8 cellular contexts compared by ENCODE assay signal in the genomic region with DNA sequence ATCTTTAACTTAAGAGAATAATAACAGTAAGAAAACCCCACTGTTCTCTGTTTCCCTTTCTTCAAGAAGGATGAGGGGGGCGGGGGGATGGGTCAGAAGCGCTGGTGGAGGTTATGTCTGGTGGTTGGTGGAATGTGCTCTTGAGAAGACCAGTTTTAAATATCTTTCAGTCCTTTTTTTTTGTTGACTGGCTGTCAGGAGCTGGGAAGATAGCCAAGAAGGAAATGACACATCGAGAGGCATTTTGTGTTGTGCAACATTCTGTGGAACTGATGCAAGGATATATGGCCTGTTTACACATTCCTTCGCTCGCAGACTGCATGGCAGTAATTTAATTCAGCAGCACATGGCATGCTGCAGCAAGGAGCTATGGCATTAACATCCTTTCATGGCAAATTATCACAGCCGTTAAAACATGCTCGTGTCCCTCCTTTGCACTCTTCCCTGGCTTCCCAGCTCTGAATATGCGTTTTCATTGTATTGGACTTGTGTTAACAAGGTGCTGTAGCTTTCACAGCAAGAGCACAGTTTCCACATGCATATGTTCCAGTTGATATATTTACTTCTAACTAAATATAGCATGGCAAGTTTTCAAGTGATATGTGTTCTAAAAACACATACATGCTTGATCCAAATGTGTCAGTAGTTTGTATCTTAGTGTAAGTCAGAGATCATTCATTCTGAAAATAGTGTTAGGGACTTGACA.
DNase-seq lines count a peak whose midpoint lies in the region; ATAC-seq and TF ChIP-seq lines count a peak whose summit lies in the region.

No MANE protein-coding gene starts in this region.

- H3K9me3 ChIP-seq in body of pancreas (no peaks in the 10 kb centered on the region), iPS-20b (ENCODE audit: insufficient read depth, low read depth, low read length) (no peaks in the 10 kb centered on the region)

- no peak for TF ChIP-seq POLR2A in body of pancreas (IDR thresholded peaks at IDR 0.05)

- peak overlapping the region in 3 of 4 donors; percentile 41 to 50 (median 45) for H3K27ac ChIP-seq in body of pancreas
- H3K27ac ChIP-seq in iPS-20b (ENCODE audit: low read length), result no peak overlapping the region

- ATAC-seq in body of pancreas (peak; percentile 97), HG03521 (IDR thresholded peaks at IDR 0.05; ENCODE audit: unreplicated experiment) (no peak)

- H3K4me3 ChIP-seq in AG04449 (ENCODE audit: low read depth, low read length) (no peak overlapping the region), body of pancreas (no peak overlapping the region), iPS-20b (ENCODE audit: low read length) (peak overlapping the region; percentile 28; the same call in 1 of the 2 replicates)

- TF ChIP-seq CTCF in AG04449 (IDR thresholded peaks at IDR 0.05; ENCODE audit: insufficient read depth, low read length, missing control alignments) (no peak), body of pancreas (IDR thresholded peaks at IDR 0.05) (no peak)

- H3K4me1 ChIP-seq in body of pancreas (peaks cover 17% of the 10 kb centered on the region), iPS-20b (ENCODE audit: insufficient read depth, low read length) (peaks cover 24% of the 10 kb centered on the region)

- intact Hi-C loops in body of pancreas (cut with DNase I), result no loop called here

- CTCF ChIA-PET in AG04449 (lab: Yijun Ruan, JAX), result no interaction called here

- POLR2A ChIA-PET in AG04449 (lab: Yijun Ruan, JAX), result interaction anchor here (1.2 to 1.7 kb wide), 3 partner anchors 9 to 252 kb away, joined by 3 to 4 read pairs (median 3); no protein-coding TSS in a partner anchor

- WGBS in body of pancreas, 2 donors, result 8 to 11% methylated on average over 8 of the region's 8 CpGs

- H3K27me3 ChIP-seq in body of pancreas (no peaks in the 10 kb centered on the region), iPS-20b (ENCODE audit: insufficient read depth, low read length) (no peaks in the 10 kb centered on the region)

- DNase-seq in AG04449 (ENCODE audit: low read depth, low spot score), result peak; percentile 97
- peak; percentile 52 for DNase-seq in GOT3 (lab: John Stamatoyannopoulos, UW)
- peak; percentile 82 for DNase-seq in NOMO-1 treated with dmso at 0.1 percent for 144 hours (lab: John Stamatoyannopoulos, UW; ENCODE audit: unreplicated experiment)
- peak; percentile 59 to 89 (median 73) for DNase-seq in body of pancreas
- peak; percentile 46 for DNase-seq in stimulated activated CD4-positive, alpha-beta T cell treated with anti-CD3 and anti-CD28 coated beads, Interleukin-1b, Interleukin-23, amount 100 ng/mL, for 48 hours
- no peak for DNase-seq in activated CD8-positive, alpha-beta memory T cell treated with anti-CD3 and anti-CD28 coated beads, Interleukin-2, amount 50 U/mL, for 48 hours

- H3K9ac ChIP-seq in iPS-20b (ENCODE audit: low read depth, low read length), result no peak overlapping the region

- H3K36me3 ChIP-seq in body of pancreas (replicated peaks in 1 of 2; ENCODE audit: insufficient read depth in 1 of 2, low read depth in 2 of 2), result no peaks in the 10 kb centered on the region
- H3K36me3 ChIP-seq in iPS-20b (ENCODE audit: insufficient read depth, low read depth, low read length), result no peaks in the 10 kb centered on the region
